26 cellular contexts compared by ENCODE assay signal in the genomic region with DNA sequence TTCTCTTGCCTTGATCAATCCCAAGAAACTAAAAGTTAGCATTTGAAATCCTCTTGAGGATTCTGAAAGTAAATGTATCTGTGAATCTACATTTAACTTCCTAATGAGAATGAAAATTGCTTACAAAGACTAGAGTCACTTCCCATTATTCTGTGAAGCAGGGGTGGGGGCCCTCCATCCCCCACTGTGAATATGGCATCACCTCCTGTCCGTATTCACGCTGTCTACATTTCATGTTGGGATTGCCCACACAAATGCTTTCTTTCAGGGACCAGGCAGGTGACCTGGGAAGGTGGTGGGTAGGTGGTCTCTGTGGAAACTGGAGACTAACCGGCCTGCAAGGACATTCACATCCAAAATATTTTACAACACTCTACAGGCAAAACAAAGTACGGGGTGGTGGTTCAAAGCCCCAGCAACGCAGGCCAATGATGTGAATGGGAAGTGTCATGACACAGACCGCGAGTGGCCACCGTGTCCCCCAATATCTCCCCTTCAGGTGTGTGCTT. TPM values are rescaled to one million over a fixed set of nuclear protein-coding genes. Genes with fewer than 3 reads are reported as not detected.
A peak's percentile ranks its signal among the peaks of the same experiment; 100 is the strongest.
DNase-seq lines count a peak whose midpoint lies in the region; ATAC-seq and TF ChIP-seq lines count a peak whose summit lies in the region.
"Had no signal": no experiment of that assay in that cellular context is flagged by ENCODE, and none has a peak within 500 bp of the region (broad histone marks: within the 10 kb centered on the region; RNA-seq: fewer than 3 reads in every experiment).

No MANE protein-coding gene starts in this region.

- H3K79me2 ChIP-seq in HCT116 (ENCODE audit: insufficient read depth, low read length) = no peaks in the 10 kb centered on the region

- intact Hi-C loops in HCT116 (cut with micrococcal nuclease) = no loop called here

- no peak overlapping the region for H3K4me3 Mint-ChIP-seq in activated naive CD8-positive, alpha-beta T cell
- no peak overlapping the region for H3K4me3 Mint-ChIP-seq in activated naive CD8-positive, alpha-beta T cell treated with anti-CD3 and anti-CD28 coated beads, Interleukin-2, amount 50 U/mL, for 24 hours
- H3K4me3 Mint-ChIP-seq in stimulated activated naive B cell treated with anti-CD40 and anti-IgM and Interleukin-4, amounts not matched to agents 10 μg/mL and 1 μg/mL and 100 μg/mL, for 72 hours = no peak overlapping the region
- H3K4me3 Mint-ChIP-seq in naive thymus-derived CD8-positive, alpha-beta T cell = no peak overlapping the region
- H3K4me3 Mint-ChIP-seq: CD8-positive, alpha-beta T cell had no signal

- H3K9ac ChIP-seq in HCT116 (ENCODE audit: low read length) = no peak overlapping the region
- H3K9ac ChIP-seq: BLaER1, GM23248 had no signal

- no peak for DNase-seq in activated naive CD8-positive, alpha-beta T cell treated with anti-CD3 and anti-CD28 coated beads, Interleukin-2, amount 50 U/mL, for 24 hours
- no peak for DNase-seq in HCT116 (ENCODE audit: low read depth, low spot score)
- DNase-seq in left lobe of liver (ENCODE audit: low spot score) = peak; percentile 35
- no peak for DNase-seq in stimulated activated naive B cell treated with anti-CD40 and anti-IgM and Interleukin-4, amounts not matched to agents 10 μg/mL and 1 μg/mL and 100 μg/mL, for 72 hours
- DNase-seq in stimulated activated CD4-positive, alpha-beta T cell treated with anti-CD3 and anti-CD28 coated beads, Interleukin-4, amount 100 ng/mL, for 4 hours = no peak
- DNase-seq in SK-N-DZ (ENCODE audit: low spot score) = no peak
- DNase-seq in naive thymus-derived CD8-positive, alpha-beta T cell = no peak
- DNase-seq: CD8-positive, alpha-beta T cell; DMS 273 treated with DMSO at 0.1 percent for 48 hours; DMS79 treated with DMSO at 0.1 percent for 48 hours; GM23248; H7; KG1; MG63; NCI-H1105 treated with DMSO at 0.1 percent for 48 hours; NCI-H146; NCI-H2029; NCI-H446; NCI-H526; NCI-H82; PC-9; Right ventricle myocardium superior; RPMI8226 had no signal

- H3K9me3 ChIP-seq in HCT116 (ENCODE audit: control insufficient read depth in 1 of 2, insufficient read depth in 1 of 2, low read depth in 1 of 2, low read length in 2 of 2) = no peaks in the 10 kb centered on the region
- H3K9me3 ChIP-seq: BLaER1, MG63, SJSA1 had no signal

- POLR2A ChIA-PET in HCT116 (lab: Charles Lee) = no interaction called here
- POLR2A ChIA-PET in naive thymus-derived CD8-positive, alpha-beta T cell (lab: Charles Lee) = no interaction called here

- peak overlapping the region; percentile 29 for H3K27ac Mint-ChIP-seq in activated naive CD8-positive, alpha-beta T cell
- no peak overlapping the region for H3K27ac Mint-ChIP-seq in activated naive CD8-positive, alpha-beta T cell treated with anti-CD3 and anti-CD28 coated beads, Interleukin-2, amount 50 U/mL, for 24 hours
- H3K27ac Mint-ChIP-seq in stimulated activated naive B cell treated with anti-CD40 and anti-IgM and Interleukin-4, amounts not matched to agents 10 μg/mL and 1 μg/mL and 100 μg/mL, for 72 hours = peak overlapping the region; percentile 31
- H3K27ac Mint-ChIP-seq in naive thymus-derived CD8-positive, alpha-beta T cell = peak overlapping the region in 3 of 10 donors; percentile 25 to 76 (median 73)
- H3K27ac Mint-ChIP-seq: CD8-positive, alpha-beta T cell had no signal

- CTCF ChIA-PET in HCT116 (lab: Charles Lee) = no interaction called here

- H3K4me3 ChIP-seq in HCT116 (replicated peaks in 1 of 2; ENCODE audit: low read depth in 1 of 2, low read length in 2 of 2) = no peak overlapping the region
- H3K4me3 ChIP-seq: BLaER1, GM23248, MG63, PC-9, SJSA1 had no signal

- H3K27ac ChIP-seq in HCT116 (ENCODE audit: low read depth, low read length) = no peak overlapping the region
- H3K27ac ChIP-seq: BLaER1, GM23248, PC-9, SJSA1 had no signal

- peaks cover 1% of the 10 kb centered on the region for H3K4me1 Mint-ChIP-seq in activated naive CD8-positive, alpha-beta T cell (ENCODE audit: low read depth)
- H3K4me1 Mint-ChIP-seq in activated naive CD8-positive, alpha-beta T cell treated with anti-CD3 and anti-CD28 coated beads, Interleukin-2, amount 50 U/mL, for 24 hours = no peaks in the 10 kb centered on the region
- peaks cover 9 to 10% of the 10 kb centered on the region in 2 donors for H3K4me1 Mint-ChIP-seq in stimulated activated naive B cell treated with anti-CD40 and anti-IgM and Interleukin-4, amounts not matched to agents 10 μg/mL and 1 μg/mL and 100 μg/mL, for 72 hours
- H3K4me1 Mint-ChIP-seq in naive thymus-derived CD8-positive, alpha-beta T cell = peaks cover 0 to 2% (median 0%) of the 10 kb centered on the region in 4 donors

- TF ChIP-seq POLR2A in HCT116 (IDR thresholded peaks at IDR 0.05; ENCODE audit: borderline replicate concordance, extremely low read depth, insufficient read depth, insufficient read length) = no peak

- no peak for TF ChIP-seq CTCF in HCT116 (IDR thresholded peaks at IDR 0.05 in 2 of 3, conservative IDR thresholded peaks at IDR 0.05 in 1 of 3; ENCODE audit: borderline replicate concordance in 1 of 3, insufficient read depth in 1 of 3, low read depth in 2 of 3, low read length in 2 of 3)

- no peaks in the 10 kb centered on the region for H3K9me2 ChIP-seq in HCT116 (ENCODE audit: insufficient read depth)

- H2AFZ ChIP-seq in HCT116 (ENCODE audit: low read depth, low read length, poor library complexity, severe bottlenecking) = no peak overlapping the region
- H2AFZ ChIP-seq: GM23248, PC-9 had no signal

- no peak for ATAC-seq in activated naive CD8-positive, alpha-beta T cell treated with anti-CD3 and anti-CD28 coated beads, Interleukin-2, amount 50 U/mL, for 24 hours
- ATAC-seq in HCT116 (no peak), left lobe of liver (no peak)
- no peak for ATAC-seq in stimulated activated naive B cell treated with anti-CD40 and anti-IgM and Interleukin-4, amounts not matched to agents 10 μg/mL and 1 μg/mL and 100 μg/mL, for 72 hours (replicated peaks)
- no peak for ATAC-seq in naive thymus-derived CD8-positive, alpha-beta T cell
- ATAC-seq: CD8-positive, alpha-beta T cell had no signal

- H3K36me3 Mint-ChIP-seq in activated naive CD8-positive, alpha-beta T cell = peaks cover 6% of the 10 kb centered on the region
- H3K36me3 Mint-ChIP-seq in activated naive CD8-positive, alpha-beta T cell treated with anti-CD3 and anti-CD28 coated beads, Interleukin-2, amount 50 U/mL, for 24 hours (ENCODE audit: low read depth) = peaks cover 27% of the 10 kb centered on the region
- peaks cover 31 to 67% of the 10 kb centered on the region in 2 donors for H3K36me3 Mint-ChIP-seq in stimulated activated naive B cell treated with anti-CD40 and anti-IgM and Interleukin-4, amounts not matched to agents 10 μg/mL and 1 μg/mL and 100 μg/mL, for 72 hours
- H3K36me3 Mint-ChIP-seq in naive thymus-derived CD8-positive, alpha-beta T cell = peaks cover 0 to 42% (median 16%) of the 10 kb centered on the region in 3 donors

- no peak overlapping the region for H3K4me2 ChIP-seq in HCT116 (ENCODE audit: low read length)
- H3K4me2 ChIP-seq: BLaER1, PC-9 had no signal

- no peaks in the 10 kb centered on the region for H4K20me1 ChIP-seq in HCT116 (ENCODE audit: insufficient read depth)
- H4K20me1 ChIP-seq: BLaER1 had no signal

- H3K9me3 Mint-ChIP-seq in activated naive CD8-positive, alpha-beta T cell (ENCODE audit: low read depth) = no peaks in the 10 kb centered on the region
- H3K9me3 Mint-ChIP-seq in activated naive CD8-positive, alpha-beta T cell treated with anti-CD3 and anti-CD28 coated beads, Interleukin-2, amount 50 U/mL, for 24 hours = no peaks in the 10 kb centered on the region
- no peaks in the 10 kb centered on the region for H3K9me3 Mint-ChIP-seq in stimulated activated naive B cell treated with anti-CD40 and anti-IgM and Interleukin-4, amounts not matched to agents 10 μg/mL and 1 μg/mL and 100 μg/mL, for 72 hours
- H3K9me3 Mint-ChIP-seq in naive thymus-derived CD8-positive, alpha-beta T cell = no peaks in the 10 kb centered on the region
- H3K9me3 Mint-ChIP-seq: CD8-positive, alpha-beta T cell had no signal

- H3K27me3 ChIP-seq in HCT116 (ENCODE audit: insufficient read depth, low read length) = no peaks in the 10 kb centered on the region
- H3K27me3 ChIP-seq: BLaER1, MG63, SJSA1 had no signal

- no peaks in the 10 kb centered on the region for H3K27me3 Mint-ChIP-seq in activated naive CD8-positive, alpha-beta T cell
- no peaks in the 10 kb centered on the region for H3K27me3 Mint-ChIP-seq in activated naive CD8-positive, alpha-beta T cell treated with anti-CD3 and anti-CD28 coated beads, Interleukin-2, amount 50 U/mL, for 24 hours
- no peaks in the 10 kb centered on the region for H3K27me3 Mint-ChIP-seq in stimulated activated naive B cell treated with anti-CD40 and anti-IgM and Interleukin-4, amounts not matched to agents 10 μg/mL and 1 μg/mL and 100 μg/mL, for 72 hours
- no peaks in the 10 kb centered on the region for H3K27me3 Mint-ChIP-seq in naive thymus-derived CD8-positive, alpha-beta T cell

- TF ChIP-seq RAD21 in HCT116 (IDR thresholded peaks at IDR 0.05; ENCODE audit: low read depth) = no peak

- no peaks in the 10 kb centered on the region for H3K4me1 ChIP-seq in HCT116 (ENCODE audit: control insufficient read depth in 1 of 2, insufficient read depth in 2 of 2, low read length in 2 of 2)
- H3K4me1 ChIP-seq: BLaER1, SJSA1 had no signal

- RAD21 ChIA-PET in HCT116 (lab: Charles Lee; ENCODE audit: low non-redundant PET in 1 of 2, low total read pairs in 2 of 2, uncharacterized antibody in 2 of 2, unreplicated experiment in 2 of 2) = no interaction called here

- TSS peak; percentile 10 for BruUV-seq in HCT116 (replicated peaks; lab: Mats Ljungman, UMichigan)

- H3K36me3 ChIP-seq in HCT116 (ENCODE audit: control insufficient read depth in 1 of 2, insufficient read depth in 2 of 2, low read length in 2 of 2) = peaks cover 2 to 7% of the 10 kb centered on the region in 2 experiments; a peak in 2 of 4 replicates
- H3K36me3 ChIP-seq: MG63 had no signal

TF ChIP-seq in HCT116, 20 proteins besides CTCF, POLR2A, EP300 and RAD21:
- no peak for TF ChIP-seq SP1 (IDR thresholded peaks at IDR 0.05; ENCODE audit: low read depth)
- TF ChIP-seq ELF1 (IDR thresholded peaks at IDR 0.05; ENCODE audit: borderline replicate concordance, low read depth) = no peak

RNA-seq across cellular contexts. Expression of a gene that starts 30.4 kb away (rescaled TPM):
- total RNA-seq in HCT116 (2021; ENCODE audit: unreplicated experiment) = 4.3 TPM
- 3.2 and 3.6 TPM in 2 replicates for polyA plus RNA-seq in HCT116 (2012)
- 2.4 TPM for total RNA-seq in left lobe of liver
- polyA plus RNA-seq in SK-N-DZ (2014; cell fraction: cytosol; rRNA removed) = 6.0 and 8.8 TPM in 2 replicates
- 7.5 and 7.9 TPM in 2 replicates for polyA plus RNA-seq in SK-N-DZ (2014; cell fraction: nucleus; rRNA removed)
- total RNA-seq in naive thymus-derived CD8-positive, alpha-beta T cell = 10 to 100 TPM; 29.5 to 31.7 TPM
- polyA plus RNA-seq in naive thymus-derived CD8-positive, alpha-beta T cell = 10 to 100 TPM; 20.0 to 26.4 (median 22.4) TPM
